Comparison of ENCODE assay signal across 8 cellular contexts in the genomic region with DNA sequence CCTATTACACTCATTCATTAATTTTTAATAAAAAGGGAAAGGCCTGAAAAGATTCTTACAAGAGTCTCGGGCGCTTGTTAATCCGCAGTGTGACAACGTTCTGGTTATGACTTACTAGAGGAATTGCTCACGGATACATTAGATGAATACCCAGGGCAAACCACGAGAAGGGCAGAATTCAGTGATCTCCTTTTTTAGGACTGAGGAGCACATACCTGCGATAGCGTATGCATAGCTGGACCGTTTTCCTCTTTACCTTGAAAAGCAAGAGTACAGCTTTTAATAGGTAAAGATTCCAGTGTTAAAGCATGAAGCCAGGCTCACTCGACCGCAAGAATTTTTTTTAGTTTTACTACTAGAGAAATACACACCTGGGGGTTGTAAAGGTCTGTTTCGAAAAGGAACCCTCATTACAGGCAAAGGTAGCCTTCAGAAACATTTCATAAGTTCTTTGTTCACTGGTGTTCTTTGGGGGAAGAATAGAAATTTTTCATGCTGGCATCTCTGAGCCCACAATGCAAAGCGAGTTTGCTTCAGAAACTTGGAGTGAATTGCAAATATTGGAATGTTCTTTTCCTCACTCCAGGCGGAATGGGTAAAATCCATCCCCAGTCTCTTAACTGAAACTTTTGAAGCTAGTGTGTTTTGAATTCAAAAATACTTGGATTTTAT. TPM values are rescaled to one million over a fixed set of nuclear protein-coding genes. Genes with fewer than 3 reads are reported as not detected.
A peak's percentile ranks its signal among the peaks of the same experiment; 100 is the strongest.
DNase-seq lines count a peak whose midpoint lies in the region; ATAC-seq, FAIRE-seq and TF ChIP-seq lines count a peak whose summit lies in the region.

No MANE protein-coding gene starts in this region.

- peak overlapping the region; percentile 75 to 100 for H3K9ac ChIP-seq in kidney (ENCODE audit: low read length in 2 of 2)

- no peaks in the 10 kb centered on the region for H3K9me3 ChIP-seq in kidney (ENCODE audit: control insufficient read depth in 1 of 2, low read length in 2 of 2)

- H3K4me1 ChIP-seq in kidney (ENCODE audit: control insufficient read depth in 1 of 2, insufficient read depth in 1 of 2, low read depth in 1 of 2, low read length in 2 of 2) = peaks cover 10 to 17% of the 10 kb centered on the region in 2 donors

- intact Hi-C loops in kidney (cut with DNase I) = no loop called here

- peak; percentile 3 for ATAC-seq in HG03432 (IDR thresholded peaks at IDR 0.05; ENCODE audit: unreplicated experiment)

- H3K36me3 ChIP-seq in kidney (ENCODE audit: control insufficient read depth in 1 of 2, insufficient read depth in 2 of 2, low read length in 2 of 2) = no peaks in the 10 kb centered on the region

- H3K27ac ChIP-seq in 22Rv1 (peak overlapping the region; percentile 95), angular gyrus (ENCODE audit: low read depth, low read length) (peak overlapping the region; percentile 98), kidney (ENCODE audit: low read depth in 2 of 2, low read length in 2 of 2) (peak overlapping the region; percentile 100), temporal lobe (ENCODE audit: low read depth, low read length) (peak overlapping the region; percentile 63)

- H3K4me3 ChIP-seq in GM12875 (ENCODE audit: low read depth, low read length) (peak overlapping the region; percentile 100), kidney (ENCODE audit: low read length in 2 of 2) (peak overlapping the region; percentile 87 to 98)

- no peak for DNase-seq in kidney
- DNase-seq in SHP77 (lab: John Stamatoyannopoulos, UW) = no peak
- no peak for DNase-seq in DMS114 treated with DMSO at 0.1 percent for 48 hours (lab: John Stamatoyannopoulos, UW; ENCODE audit: unreplicated experiment)

- TF ChIP-seq CTCF in 22Rv1 (IDR thresholded peaks at IDR 0.05) (no peak), GM12875 (IDR thresholded peaks at IDR 0.05; ENCODE audit: borderline replicate concordance, insufficient read depth, low read depth, low read length) (no peak), kidney (IDR thresholded peaks at IDR 0.05; ENCODE audit: borderline replicate concordance, extremely low read depth, insufficient read depth) (no peak)

- no peak for FAIRE-seq in kidney (lab: Jason Lieb, UNC)

RNA-seq across cellular contexts. Expression of a gene that starts 0.9 kb away (rescaled TPM):
- total RNA-seq in kidney = 101 TPM
- 43.3 TPM for polyA plus RNA-seq in kidney (ENCODE audit: insufficient read depth, low read depth, low replicate concordance)
- 25.1 TPM for total RNA-seq in temporal lobe

RNA-seq across cellular contexts. Expression of a gene that starts 25.4 kb away (rescaled TPM):
- 30.5 TPM for total RNA-seq in kidney
- polyA plus RNA-seq in kidney (ENCODE audit: insufficient read depth, low read depth, low replicate concordance) = 6.0 TPM
- 24.8 TPM for total RNA-seq in temporal lobe

RNA-seq across cellular contexts. Expression of a gene that starts 25.5 kb away (rescaled TPM):
- total RNA-seq in kidney (3.3 TPM), temporal lobe (8.9 TPM)
- 1.8 TPM for polyA plus RNA-seq in kidney (ENCODE audit: insufficient read depth, low read depth, low replicate concordance)
